Comparison of ENCODE assay signal across 8 cellular contexts in genomic region chr15:89087066-89087829, GRCh38. TPM values are rescaled to one million over a fixed set of nuclear protein-coding genes. Genes with fewer than 3 reads are reported as not detected.
DNase-seq lines count a peak whose midpoint lies in the region; ATAC-seq and TF ChIP-seq lines count a peak whose summit lies in the region.

No MANE protein-coding gene starts in this region.

- peak overlapping the region; percentile 96 for H3K27ac ChIP-seq in cardiac muscle cell
- H3K27ac ChIP-seq in duodenal mucosa (ENCODE audit: low read depth, low read length): peak overlapping the region; percentile 69

- H3K4me1 ChIP-seq in cardiac muscle cell (ENCODE audit: low read depth): peaks cover 54% of the 10 kb centered on the region
- peaks cover 20 to 27% of the 10 kb centered on the region in 2 donors for H3K4me1 ChIP-seq in duodenal mucosa (ENCODE audit: control insufficient read depth in 1 of 2, insufficient read depth in 2 of 2, low read length in 2 of 2)
- peaks cover 29% of the 10 kb centered on the region for H3K4me1 ChIP-seq in mucosa of stomach (ENCODE audit: control insufficient read depth, insufficient read depth, low read length)

- no peaks in the 10 kb centered on the region for H3K9me3 Mint-ChIP-seq in activated T-helper 17 cell treated with anti-CD3 and anti-CD28 coated beads, Interleukin-2, amount 50 U/mL, for 72 hours

- ATAC-seq in Right ventricle myocardium inferior: no peak
- no peak for ATAC-seq in GM19467 (IDR thresholded peaks at IDR 0.05; ENCODE audit: unreplicated experiment)
- ATAC-seq in activated T-helper 17 cell treated with anti-CD3 and anti-CD28 coated beads, Interleukin-2, amount 50 U/mL, for 72 hours (replicated peaks): no peak
- no peak for ATAC-seq in GM19324 (IDR thresholded peaks at IDR 0.05; ENCODE audit: low FRiP score, unreplicated experiment)
- ATAC-seq in GM18867 (IDR thresholded peaks at IDR 0.05; ENCODE audit: unreplicated experiment): no peak

- no peaks in the 10 kb centered on the region for H3K27me3 Mint-ChIP-seq in activated T-helper 17 cell treated with anti-CD3 and anti-CD28 coated beads, Interleukin-2, amount 50 U/mL, for 72 hours

- H3K27ac Mint-ChIP-seq in activated T-helper 17 cell treated with anti-CD3 and anti-CD28 coated beads, Interleukin-2, amount 50 U/mL, for 72 hours: no peak overlapping the region

- peaks cover 29% of the 10 kb centered on the region for H3K4me1 Mint-ChIP-seq in activated T-helper 17 cell treated with anti-CD3 and anti-CD28 coated beads, Interleukin-2, amount 50 U/mL, for 72 hours

- no peak overlapping the region for H3K4me3 Mint-ChIP-seq in activated T-helper 17 cell treated with anti-CD3 and anti-CD28 coated beads, Interleukin-2, amount 50 U/mL, for 72 hours

- no peaks in the 10 kb centered on the region for H3K36me3 ChIP-seq in cardiac muscle cell
- no peaks in the 10 kb centered on the region for H3K36me3 ChIP-seq in duodenal mucosa (ENCODE audit: control insufficient read depth in 1 of 2, insufficient read depth in 2 of 2, low read length in 2 of 2)
- H3K36me3 ChIP-seq in mucosa of stomach (ENCODE audit: control insufficient read depth, insufficient read depth, low read length): no peaks in the 10 kb centered on the region

- H3K9me3 ChIP-seq in cardiac muscle cell (ENCODE audit: low read depth) (no peaks in the 10 kb centered on the region), duodenal mucosa (ENCODE audit: control insufficient read depth in 1 of 2, low read length in 2 of 2) (no peaks in the 10 kb centered on the region), mucosa of stomach (ENCODE audit: control insufficient read depth, low read length) (no peaks in the 10 kb centered on the region)

- H3K27me3 ChIP-seq in cardiac muscle cell (no peaks in the 10 kb centered on the region), duodenal mucosa (ENCODE audit: control insufficient read depth in 1 of 2, insufficient read depth in 2 of 2, low read length in 2 of 2) (no peaks in the 10 kb centered on the region), mucosa of stomach (ENCODE audit: control insufficient read depth, insufficient read depth, low read length) (no peaks in the 10 kb centered on the region)

- H3K4me3 ChIP-seq in cardiac muscle cell: no peak overlapping the region
- H3K4me3 ChIP-seq in duodenal mucosa (ENCODE audit: low read depth in 1 of 2, low read length in 2 of 2): peak overlapping the region; percentile 71 to 83
- no peak overlapping the region for H3K4me3 ChIP-seq in mucosa of stomach (ENCODE audit: low read length)

- DNase-seq in cardiac muscle cell (ENCODE audit: low read depth in 1 of 2, low spot score in 1 of 2) (peak in 1 of 2 donors; percentile 66), Right ventricle myocardium inferior (ENCODE audit: missing footprints) (no peak)

- H3K9ac ChIP-seq in duodenal mucosa (ENCODE audit: low read depth in 1 of 2, low read length in 2 of 2) (peak overlapping the region; percentile 63 to 92), mucosa of stomach (ENCODE audit: low read length) (peak overlapping the region; percentile 51)

- intact Hi-C loops in Right ventricle myocardium inferior (cut with DNase I): loop anchor here (5.0 kb wide), 1 partner anchor 80 kb away; no protein-coding TSS in a partner anchor

- no peak for TF ChIP-seq CTCF in cardiac muscle cell (IDR thresholded peaks at IDR 0.05; ENCODE audit: low read depth, low read length)

- H3K36me3 Mint-ChIP-seq in activated T-helper 17 cell treated with anti-CD3 and anti-CD28 coated beads, Interleukin-2, amount 50 U/mL, for 72 hours (ENCODE audit: low read depth): peaks cover 9% of the 10 kb centered on the region

RNA-seq across cellular contexts. Expression of gene ABHD2, which starts 1.0 kb away (rescaled TPM):
- total RNA-seq in cardiac muscle cell (43.0 and 44.8 TPM in 2 replicates), Right ventricle myocardium inferior (69.9 TPM)
- 25.5 and 28.4 TPM in 2 replicates for polyA plus RNA-seq in cardiac muscle cell
- 10 to 100 TPM; 40.1 to 47.7 TPM for total RNA-seq in activated T-helper 17 cell treated with anti-CD3 and anti-CD28 coated beads, Interleukin-2, amount 50 U/mL, for 72 hours

Comparison
In these comparisons a context has a peak if more than half of its experiments do, and no peak if none do; other contexts are left out.
1. H3K4me3 ChIP-seq: peak in duodenal mucosa (2 of 2); none in cardiac muscle cell (single experiment) and mucosa of stomach (single experiment).